ENCODE assay signal across 14 cellular contexts in the genomic region with DNA sequence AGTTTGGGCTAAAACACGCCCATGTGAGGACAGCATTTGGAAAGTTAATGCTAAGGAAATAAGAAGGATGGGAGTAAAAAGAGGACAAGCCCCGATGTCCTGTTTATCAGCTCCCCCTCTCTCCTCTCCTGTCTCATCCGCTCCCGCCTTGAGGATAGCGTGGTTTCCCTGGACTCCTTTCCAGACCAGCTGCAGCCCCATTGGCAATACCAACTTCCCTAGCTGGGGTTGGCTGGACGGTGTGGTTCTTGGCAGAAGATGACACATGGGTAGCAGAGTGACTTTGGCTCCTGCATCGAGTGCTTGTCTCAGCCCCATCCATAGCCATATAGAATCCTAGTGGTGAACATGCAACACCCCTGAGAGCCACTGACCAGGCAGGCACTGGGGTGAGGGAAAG.
A peak's percentile ranks its signal among the peaks of the same experiment; 100 is the strongest.
DNase-seq lines count a peak whose midpoint lies in the region; ATAC-seq and TF ChIP-seq lines count a peak whose summit lies in the region.
"Had no signal": no experiment of that assay in that cellular context is flagged by ENCODE, and none has a peak within 500 bp of the region (broad histone marks: within the 10 kb centered on the region; RNA-seq: fewer than 3 reads in every experiment).

No MANE protein-coding gene starts in this region.

- no peak for TF ChIP-seq CTCF in colonic mucosa (IDR thresholded peaks at IDR 0.05)

- H3K9ac ChIP-seq in colonic mucosa (ENCODE audit: low read depth in 2 of 2, low read length in 2 of 2): no peak overlapping the region

- H3K4me1 ChIP-seq in SJSA1 (replicated peaks) (peaks cover 44% of the 10 kb centered on the region), colonic mucosa (no peaks in the 10 kb centered on the region)
- H3K4me1 ChIP-seq: Peyer's patch had no signal

- no peak for DNase-seq in SJSA1 (ENCODE audit: low read depth in 1 of 2, low spot score in 2 of 2)
- peak; percentile 81 for DNase-seq in myocyte (ENCODE audit: low read depth)
- DNase-seq in NCI-H2107 (lab: John Stamatoyannopoulos, UW): no peak
- DNase-seq in colonic mucosa: no peak
- DNase-seq: C1 segment of cervical spinal cord, DMS 273 treated with DMSO at 0.1 percent for 48 hours, NCI-H1092 treated with DMSO at 0.1 percent for 48 hours, NCI-H1694, Peyer's patch, SHP77 had no signal

- H3K27me3 ChIP-seq in SJSA1 (replicated peaks): no peaks in the 10 kb centered on the region
- no peaks in the 10 kb centered on the region for H3K27me3 ChIP-seq in colonic mucosa
- H3K27me3 ChIP-seq: Peyer's patch had no signal

- H3K27ac ChIP-seq in KOPT-K1 (ENCODE audit: low read depth, low read length, poor library complexity, severe bottlenecking) (peak overlapping the region; percentile 99), SJSA1 (peak overlapping the region; percentile 92), temporal lobe (ENCODE audit: low read depth, low read length) (peak overlapping the region; percentile 7), colonic mucosa (no peak overlapping the region)
- H3K27ac ChIP-seq: Peyer's patch had no signal

- intact Hi-C loops in colonic mucosa (cut with DNase I): no loop called here

- H3K36me3 ChIP-seq in KOPT-K1 (ENCODE audit: insufficient read depth, low read length) (peaks cover 100% of the 10 kb centered on the region), SJSA1 (no peaks in the 10 kb centered on the region), colonic mucosa (no peaks in the 10 kb centered on the region)
- H3K36me3 ChIP-seq: HAP-1, Peyer's patch had no signal

- H3K4me3 ChIP-seq in SJSA1 (no peak overlapping the region), colonic mucosa (no peak overlapping the region)
- H3K4me3 ChIP-seq: HAP-1, Peyer's patch had no signal

- ATAC-seq in HG03135 (IDR thresholded peaks at IDR 0.05; ENCODE audit: unreplicated experiment): no peak

- no peaks in the 10 kb centered on the region for H3K9me3 ChIP-seq in KOPT-K1 (ENCODE audit: insufficient read depth, low read length, poor library complexity, severe bottlenecking)
- H3K9me3 ChIP-seq in SJSA1 (replicated peaks): no peaks in the 10 kb centered on the region
- H3K9me3 ChIP-seq in colonic mucosa: no peaks in the 10 kb centered on the region
- H3K9me3 ChIP-seq: HAP-1, Peyer's patch had no signal
